Comparison of ENCODE assay signal across 19 cellular contexts in the genomic region with DNA sequence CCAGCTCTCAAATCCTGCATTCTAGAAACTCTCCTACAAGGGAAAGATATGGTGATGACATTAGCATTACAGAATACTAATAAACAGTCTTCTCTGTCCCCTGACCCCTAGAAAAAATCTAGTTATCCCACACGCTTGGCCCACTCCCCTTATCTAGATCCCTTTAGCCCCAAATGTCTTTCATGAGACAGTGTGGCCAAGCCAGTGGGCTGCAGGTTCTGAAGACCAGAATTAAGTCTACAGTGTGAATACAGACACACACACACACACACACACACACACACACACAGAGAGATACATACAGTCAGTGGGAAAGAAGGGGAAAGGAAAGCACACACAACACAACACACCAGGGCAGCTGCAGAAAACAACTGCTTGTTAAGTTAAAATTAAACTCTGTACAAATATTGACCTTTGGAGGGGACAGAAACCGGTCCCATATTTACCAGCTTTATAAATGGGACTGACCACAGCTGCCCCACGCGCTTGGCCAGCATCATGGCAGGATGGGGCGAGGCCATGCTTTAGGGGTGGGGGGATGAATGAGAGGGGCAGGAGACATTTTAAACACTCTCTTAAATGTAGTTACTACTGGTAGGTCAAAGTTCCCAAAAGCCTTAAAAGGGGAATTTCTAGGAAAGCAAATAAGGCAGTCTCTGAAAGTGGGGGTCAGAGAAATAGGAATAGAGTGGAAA. TPM values are rescaled to one million over a fixed set of nuclear protein-coding genes. Genes with fewer than 3 reads are reported as not detected.
"Had no signal": no experiment of that assay in that cellular context is flagged by ENCODE, and none has a peak within 500 bp of the region (broad histone marks: within the 10 kb centered on the region; RNA-seq: fewer than 3 reads in every experiment).

No MANE protein-coding gene starts in this region.

- DNase-seq: activated CD4-positive, alpha-beta T cell treated with anti-CD3 and anti-CD28 coated beads, Interleukin-2, amount 50 U/mL, for 48 hours; activated CD4-positive, CD25-positive, alpha-beta regulatory T cell treated with anti-CD3 and anti-CD28 coated beads, Interleukin-2, amount 50 U/mL, for 72 hours; activated CD8-positive, alpha-beta memory T cell treated with anti-CD3 and anti-CD28 coated beads, Interleukin-2, amount 10 ng/mL, durations not matched to agents 7 days and 5 days; activated effector memory CD4-positive, alpha-beta T cell treated with anti-CD3 and anti-CD28 coated beads, Interleukin-2, amount 50 U/mL, for 16 hours; activated T-cell treated with anti-CD3 and anti-CD28 coated beads, Interleukin-2, amount 50 U/mL, for 24 hours; brain microvascular endothelial cell; erythroblast; hippocampal formation; kidney glomerular epithelial cell; natural killer cell; occipital lobe; stimulated activated CD4-positive, alpha-beta T cell treated with anti-CD3 and anti-CD28 coated beads, Interleukin-4, amount 100 ng/mL, for 1 hour; stimulated activated CD8-positive, alpha-beta memory T cell treated with anti-CD3 and anti-CD28 coated beads, Interleukin-4, amount 100 ng/mL, for 48 hours; testis had no signal

- H3K36me3 Mint-ChIP-seq: activated CD8-positive, alpha-beta memory T cell treated with anti-CD3 and anti-CD28 coated beads, Interleukin-2, amount 10 ng/mL, durations not matched to agents 7 days and 5 days; natural killer cell had no signal

- H3K27me3 Mint-ChIP-seq: activated CD8-positive, alpha-beta memory T cell treated with anti-CD3 and anti-CD28 coated beads, Interleukin-2, amount 10 ng/mL, durations not matched to agents 7 days and 5 days; activated naive CD8-positive, alpha-beta T cell; activated T-cell treated with anti-CD3 and anti-CD28 coated beads, Interleukin-2, amount 50 U/mL, for 24 hours; dendritic cell treated with granulocyte-macrophage colony-stimulating factor and Interleukin-4, amounts not matched to agents 40 ng/mL and 50 ng/mL, for 4 days; stimulated activated naive CD8-positive, alpha-beta T cell treated with anti-CD3 and anti-CD28 coated beads, Interleukin-15, Interleukin-2, amounts not matched to agents 100 ng/mL and 50 ng/mL, for 24 hours had no signal

- H3K9me3 Mint-ChIP-seq: activated T-cell treated with anti-CD3 and anti-CD28 coated beads, Interleukin-2, amount 50 U/mL, for 24 hours; dendritic cell treated with granulocyte-macrophage colony-stimulating factor and Interleukin-4, amounts not matched to agents 40 ng/mL and 50 ng/mL, for 4 days; natural killer cell; stimulated activated naive CD8-positive, alpha-beta T cell treated with anti-CD3 and anti-CD28 coated beads, Interleukin-15, Interleukin-2, amounts not matched to agents 100 ng/mL and 50 ng/mL, for 24 hours had no signal

- ATAC-seq: activated CD8-positive, alpha-beta memory T cell treated with anti-CD3 and anti-CD28 coated beads, Interleukin-2, amount 10 ng/mL, durations not matched to agents 7 days and 5 days; natural killer cell had no signal

- H3K27ac Mint-ChIP-seq: activated CD8-positive, alpha-beta memory T cell treated with anti-CD3 and anti-CD28 coated beads, Interleukin-2, amount 10 ng/mL, durations not matched to agents 7 days and 5 days; activated naive CD8-positive, alpha-beta T cell; dendritic cell treated with granulocyte-macrophage colony-stimulating factor and Interleukin-4, amounts not matched to agents 40 ng/mL and 50 ng/mL, for 4 days; natural killer cell; stimulated activated naive CD8-positive, alpha-beta T cell treated with anti-CD3 and anti-CD28 coated beads, Interleukin-15, Interleukin-2, amounts not matched to agents 100 ng/mL and 50 ng/mL, for 24 hours had no signal

- H3K4me3 Mint-ChIP-seq: activated CD8-positive, alpha-beta memory T cell treated with anti-CD3 and anti-CD28 coated beads, Interleukin-2, amount 10 ng/mL, durations not matched to agents 7 days and 5 days; activated naive CD8-positive, alpha-beta T cell; activated T-cell treated with anti-CD3 and anti-CD28 coated beads, Interleukin-2, amount 50 U/mL, for 24 hours; dendritic cell treated with granulocyte-macrophage colony-stimulating factor and Interleukin-4, amounts not matched to agents 40 ng/mL and 50 ng/mL, for 4 days; natural killer cell; stimulated activated naive CD8-positive, alpha-beta T cell treated with anti-CD3 and anti-CD28 coated beads, Interleukin-15, Interleukin-2, amounts not matched to agents 100 ng/mL and 50 ng/mL, for 24 hours had no signal

RNA-seq across cellular contexts. Expression of a gene that starts 50.8 kb away (rescaled TPM):
- total RNA-seq: activated CD8-positive, alpha-beta memory T cell treated with anti-CD3 and anti-CD28 coated beads, Interleukin-2, amount 10 ng/mL, durations not matched to agents 7 days and 5 days; lung microvascular endothelial cell; natural killer cell; urinary bladder had no signal
